ENCODE assay signal across 1 cellular context in genomic region chr5:171848006-171848405, GRCh38.
TF ChIP-seq lines count a peak whose summit lies in the region.

No MANE protein-coding gene starts in this region.

TF ChIP-seq in SK-N-SH treated with all-trans-retinoic acid at 6 μM for 48 hours, 23 proteins besides CTCF, POLR2A, EP300 and RAD21 (continued from another document):
- TF ChIP-seq, protein P1, sequence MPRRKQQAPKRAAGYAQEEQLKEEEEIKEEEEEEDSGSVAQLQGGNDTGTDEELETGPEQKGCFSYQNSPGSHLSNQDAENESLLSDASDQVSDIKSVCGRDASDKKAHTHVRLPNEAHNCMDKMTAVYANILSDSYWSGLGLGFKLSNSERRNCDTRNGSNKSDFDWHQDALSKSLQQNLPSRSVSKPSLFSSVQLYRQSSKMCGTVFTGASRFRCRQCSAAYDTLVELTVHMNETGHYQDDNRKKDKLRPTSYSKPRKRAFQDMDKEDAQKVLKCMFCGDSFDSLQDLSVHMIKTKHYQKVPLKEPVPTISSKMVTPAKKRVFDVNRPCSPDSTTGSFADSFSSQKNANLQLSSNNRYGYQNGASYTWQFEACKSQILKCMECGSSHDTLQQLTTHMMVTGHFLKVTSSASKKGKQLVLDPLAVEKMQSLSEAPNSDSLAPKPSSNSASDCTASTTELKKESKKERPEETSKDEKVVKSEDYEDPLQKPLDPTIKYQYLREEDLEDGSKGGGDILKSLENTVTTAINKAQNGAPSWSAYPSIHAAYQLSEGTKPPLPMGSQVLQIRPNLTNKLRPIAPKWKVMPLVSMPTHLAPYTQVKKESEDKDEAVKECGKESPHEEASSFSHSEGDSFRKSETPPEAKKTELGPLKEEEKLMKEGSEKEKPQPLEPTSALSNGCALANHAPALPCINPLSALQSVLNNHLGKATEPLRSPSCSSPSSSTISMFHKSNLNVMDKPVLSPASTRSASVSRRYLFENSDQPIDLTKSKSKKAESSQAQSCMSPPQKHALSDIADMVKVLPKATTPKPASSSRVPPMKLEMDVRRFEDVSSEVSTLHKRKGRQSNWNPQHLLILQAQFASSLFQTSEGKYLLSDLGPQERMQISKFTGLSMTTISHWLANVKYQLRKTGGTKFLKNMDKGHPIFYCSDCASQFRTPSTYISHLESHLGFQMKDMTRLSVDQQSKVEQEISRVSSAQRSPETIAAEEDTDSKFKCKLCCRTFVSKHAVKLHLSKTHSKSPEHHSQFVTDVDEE (CRISPR knock-in tag; IDR thresholded peaks at IDR 0.05), result no peak
